In genomic region chr18:68054669-68055068, GRCh38 we compare ENCODE assay signal across 1 cellular context.
TF ChIP-seq lines count a peak whose summit lies in the region.

No MANE protein-coding gene starts in this region.

TF ChIP-seq in IMR-90, 13 proteins besides CTCF, POLR2A, EP300 and RAD21:
- no peak for TF ChIP-seq CEBPB (IDR thresholded peaks at IDR 0.05; ENCODE audit: low read depth, low read length)
- no peak for TF ChIP-seq MAZ (IDR thresholded peaks at IDR 0.05; ENCODE audit: borderline replicate concordance, low read depth, low read length)
- no peak for TF ChIP-seq FOS (IDR thresholded peaks at IDR 0.05; ENCODE audit: low read depth, low read length)
- TF ChIP-seq RFX5 (IDR thresholded peaks at IDR 0.05; ENCODE audit: low read depth, low read length): no peak
- no peak for TF ChIP-seq USF2 (IDR thresholded peaks at IDR 0.05; ENCODE audit: low read depth, low read length)
- TF ChIP-seq RCOR1 (IDR thresholded peaks at IDR 0.05; ENCODE audit: insufficient replicate concordance, low read length): no peak
- TF ChIP-seq CHD1 (IDR thresholded peaks at IDR 0.05; ENCODE audit: low read depth, low read length): no peak
- TF ChIP-seq MXI1 (IDR thresholded peaks at IDR 0.05; ENCODE audit: borderline replicate concordance, low read depth, low read length): no peak
- no peak for TF ChIP-seq MAFK (IDR thresholded peaks at IDR 0.05; ENCODE audit: low read depth, low read length)
- no peak for TF ChIP-seq NFE2L2 (IDR thresholded peaks at IDR 0.05; ENCODE audit: low read depth, low read length)
- TF ChIP-seq BHLHE40 (IDR thresholded peaks at IDR 0.05; ENCODE audit: low read depth, low read length): no peak
